1 cellular context compared by ENCODE assay signal in the genomic region with DNA sequence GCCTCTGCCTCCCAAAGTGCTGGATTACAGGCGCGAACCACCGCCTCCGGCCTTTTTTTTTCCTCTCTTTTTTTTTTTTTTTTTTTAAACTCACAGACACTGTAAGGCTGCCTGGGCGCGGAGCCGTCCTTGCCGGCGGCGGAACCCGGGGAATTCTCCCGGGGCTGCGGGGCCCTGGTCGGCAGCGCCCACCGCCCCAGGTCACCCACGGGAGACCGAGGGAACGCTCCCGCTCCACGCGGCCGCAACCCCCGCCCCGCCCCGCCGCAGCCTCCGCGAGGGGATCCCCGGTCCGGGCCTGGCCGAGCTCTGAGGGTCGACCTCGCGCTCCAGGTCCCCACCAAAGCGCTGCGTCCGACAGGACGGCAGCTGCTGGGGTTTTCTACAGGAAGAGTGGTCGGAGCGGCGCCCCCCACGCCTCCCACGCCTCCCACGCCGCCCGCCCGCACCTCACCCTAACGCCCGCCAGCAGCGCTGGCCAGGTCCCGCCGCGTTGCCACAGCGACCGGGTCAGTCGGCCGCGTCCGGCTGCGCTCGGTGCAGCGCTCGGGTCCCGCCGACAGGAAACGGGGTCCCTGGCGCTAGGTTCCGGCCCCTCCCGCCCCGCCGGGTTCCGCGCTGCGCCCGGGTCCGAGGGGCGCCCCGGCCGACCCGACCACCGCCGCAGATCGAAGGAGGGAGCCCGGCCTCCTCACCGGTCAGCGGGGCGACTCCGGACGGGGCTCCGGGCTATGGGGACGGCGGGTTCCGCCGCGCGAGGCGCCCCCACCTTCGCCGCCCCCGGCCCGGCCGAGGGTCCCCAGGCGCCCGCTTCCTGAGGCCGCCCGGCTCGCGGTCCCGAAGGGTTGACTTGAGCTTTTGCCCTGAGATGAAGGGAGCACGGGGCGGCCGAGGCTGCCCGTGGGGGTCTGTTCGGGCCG.
A peak's percentile ranks its signal among the peaks of the same experiment; 100 is the strongest.
TF ChIP-seq lines count a peak whose summit lies in the region.

Gene CCDC57 (minus strand): TSS at position 512 of the 920 bp plus-strand sequence. CDS start 10,898 bp downstream, outside the sequence.

TF ChIP-seq in HepG2, 621 proteins besides CTCF, POLR2A, EP300 and RAD21 (continued from another document and continues in another):
- TF ChIP-seq, protein P1, sequence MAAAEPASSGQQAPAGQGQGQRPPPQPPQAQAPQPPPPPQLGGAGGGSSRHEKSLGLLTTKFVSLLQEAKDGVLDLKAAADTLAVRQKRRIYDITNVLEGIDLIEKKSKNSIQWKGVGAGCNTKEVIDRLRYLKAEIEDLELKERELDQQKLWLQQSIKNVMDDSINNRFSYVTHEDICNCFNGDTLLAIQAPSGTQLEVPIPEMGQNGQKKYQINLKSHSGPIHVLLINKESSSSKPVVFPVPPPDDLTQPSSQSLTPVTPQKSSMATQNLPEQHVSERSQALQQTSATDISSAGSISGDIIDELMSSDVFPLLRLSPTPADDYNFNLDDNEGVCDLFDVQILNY (CRISPR knock-in tag; conservative IDR thresholded peaks at IDR 0.05) = peak; percentile 58; the same call in 1 of the 2 replicates
- TF ChIP-seq PHF5A (CRISPR knock-in tag; IDR thresholded peaks at IDR 0.05; ENCODE audit: low read depth, unreplicated experiment) (peak; percentile 91), DPF2 (CRISPR knock-in tag; IDR thresholded peaks at IDR 0.05; ENCODE audit: borderline replicate concordance, low read depth) (no peak), SOX6 (IDR thresholded peaks at IDR 0.05) (no peak), SOX6 (CRISPR knock-in tag; IDR thresholded peaks at IDR 0.05) (no peak; the same call in 1 of the 2 replicates), POLR2AphosphoS2 (IDR thresholded peaks at IDR 0.05; ENCODE audit: low read depth, low read length) (no peak), ZNF556 (CRISPR knock-in tag; IDR thresholded peaks at IDR 0.05; ENCODE audit: borderline replicate concordance) (peak; percentile 66; the same call in 1 of the 2 replicates), TARDBP (CRISPR knock-in tag; IDR thresholded peaks at IDR 0.05) (peak; percentile 90), KLF6 (CRISPR knock-in tag; IDR thresholded peaks at IDR 0.05) (peak; percentile 63; the same call in 1 of the 2 replicates), ZBTB37 (CRISPR knock-in tag; IDR thresholded peaks at IDR 0.05) (no peak), NCOR1 (IDR thresholded peaks at IDR 0.05; ENCODE audit: borderline replicate concordance, low read length) (no peak), SYNCRIP (IDR thresholded peaks at IDR 0.05; ENCODE audit: insufficient read depth, low read depth, low read length) (no peak), ZNF768 (CRISPR knock-in tag; IDR thresholded peaks at IDR 0.05) (peak; percentile 77), ZBTB25 (CRISPR knock-in tag; IDR thresholded peaks at IDR 0.05) (0 out of 2 replicates have a peak, but pooled peaks have one; percentile 66), ZNF33B (CRISPR knock-in tag; IDR thresholded peaks at IDR 0.05) (peak; percentile 38), ZNF850 (CRISPR knock-in tag; conservative IDR thresholded peaks at IDR 0.05) (peak; percentile 73; the same call in 1 of the 2 replicates), JDP2 (CRISPR knock-in tag; IDR thresholded peaks at IDR 0.05; ENCODE audit: borderline replicate concordance) (no peak), KLF11 (CRISPR knock-in tag; IDR thresholded peaks at IDR 0.05) (no peak), HOXD1 (CRISPR knock-in tag; IDR thresholded peaks at IDR 0.05) (peak; percentile 70; the same call in 1 of the 2 replicates), MTA1 (CRISPR knock-in tag; IDR thresholded peaks at IDR 0.05; ENCODE audit: borderline replicate concordance) (peak; percentile 73; the same call in 1 of the 2 replicates), BRCA1 (CRISPR knock-in tag; IDR thresholded peaks at IDR 0.05) (no peak; the same call in 1 of the 2 replicates), ZNF337 (CRISPR knock-in tag; IDR thresholded peaks at IDR 0.05; ENCODE audit: borderline replicate concordance, low read depth) (no peak), ZNF749 (CRISPR knock-in tag; IDR thresholded peaks at IDR 0.05; ENCODE audit: borderline replicate concordance) (peak; percentile 92), ZEB1 (IDR thresholded peaks at IDR 0.05; ENCODE audit: insufficient replicate concordance, low read depth) (no peak), NCOA2 (CRISPR knock-in tag; IDR thresholded peaks at IDR 0.05) (peak; percentile 42; the same call in 1 of the 2 replicates), EZH2 (conservative IDR thresholded peaks at IDR 0.05; ENCODE audit: low read depth, low read length) (no peak), ZNF776 (CRISPR knock-in tag; IDR thresholded peaks at IDR 0.05) (peak; percentile 77; the same call in 1 of the 2 replicates), BCL6 (CRISPR knock-in tag; IDR thresholded peaks at IDR 0.05) (peak; percentile 29; the same call in 1 of the 2 replicates), ZNF75D (CRISPR knock-in tag; IDR thresholded peaks at IDR 0.05; ENCODE audit: borderline replicate concordance) (no peak), ZNF678 (CRISPR knock-in tag; IDR thresholded peaks at IDR 0.05) (peak; percentile 86; the same call in 1 of the 2 replicates), MED8 (CRISPR knock-in tag; IDR thresholded peaks at IDR 0.05; ENCODE audit: insufficient replicate concordance) (no peak), ZBTB21 (CRISPR knock-in tag; IDR thresholded peaks at IDR 0.05) (no peak)
- TF ChIP-seq, protein P2, sequence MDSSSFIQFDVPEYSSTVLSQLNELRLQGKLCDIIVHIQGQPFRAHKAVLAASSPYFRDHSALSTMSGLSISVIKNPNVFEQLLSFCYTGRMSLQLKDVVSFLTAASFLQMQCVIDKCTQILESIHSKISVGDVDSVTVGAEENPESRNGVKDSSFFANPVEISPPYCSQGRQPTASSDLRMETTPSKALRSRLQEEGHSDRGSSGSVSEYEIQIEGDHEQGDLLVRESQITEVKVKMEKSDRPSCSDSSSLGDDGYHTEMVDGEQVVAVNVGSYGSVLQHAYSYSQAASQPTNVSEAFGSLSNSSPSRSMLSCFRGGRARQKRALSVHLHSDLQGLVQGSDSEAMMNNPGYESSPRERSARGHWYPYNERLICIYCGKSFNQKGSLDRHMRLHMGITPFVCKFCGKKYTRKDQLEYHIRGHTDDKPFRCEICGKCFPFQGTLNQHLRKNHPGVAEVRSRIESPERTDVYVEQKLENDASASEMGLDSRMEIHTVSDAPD (CRISPR knock-in tag; IDR thresholded peaks at IDR 0.05) = peak; percentile 67; the same call in 1 of the 2 replicates
- TF ChIP-seq, protein P3, sequence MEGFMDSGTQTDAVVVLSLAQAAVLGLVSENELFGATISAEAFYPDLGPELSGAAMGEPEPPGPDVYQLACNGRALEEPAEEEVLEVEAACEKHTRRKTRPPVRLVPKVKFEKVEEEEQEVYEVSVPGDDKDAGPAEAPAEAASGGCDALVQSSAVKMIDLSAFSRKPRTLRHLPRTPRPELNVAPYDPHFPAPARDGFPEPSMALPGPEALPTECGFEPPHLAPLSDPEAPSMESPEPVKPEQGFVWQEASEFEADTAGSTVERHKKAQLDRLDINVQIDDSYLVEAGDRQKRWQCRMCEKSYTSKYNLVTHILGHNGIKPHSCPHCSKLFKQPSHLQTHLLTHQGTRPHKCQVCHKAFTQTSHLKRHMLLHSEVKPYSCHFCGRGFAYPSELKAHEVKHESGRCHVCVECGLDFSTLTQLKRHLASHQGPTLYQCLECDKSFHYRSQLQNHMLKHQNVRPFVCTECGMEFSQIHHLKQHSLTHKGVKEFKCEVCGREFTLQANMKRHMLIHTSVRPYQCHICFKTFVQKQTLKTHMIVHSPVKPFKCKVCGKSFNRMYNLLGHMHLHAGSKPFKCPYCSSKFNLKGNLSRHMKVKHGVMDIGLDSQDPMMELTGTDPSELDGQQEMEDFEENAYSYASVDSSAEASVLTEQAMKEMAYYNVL (CRISPR knock-in tag; IDR thresholded peaks at IDR 0.05; ENCODE audit: borderline replicate concordance) = no peak
- TF ChIP-seq, protein P4, sequence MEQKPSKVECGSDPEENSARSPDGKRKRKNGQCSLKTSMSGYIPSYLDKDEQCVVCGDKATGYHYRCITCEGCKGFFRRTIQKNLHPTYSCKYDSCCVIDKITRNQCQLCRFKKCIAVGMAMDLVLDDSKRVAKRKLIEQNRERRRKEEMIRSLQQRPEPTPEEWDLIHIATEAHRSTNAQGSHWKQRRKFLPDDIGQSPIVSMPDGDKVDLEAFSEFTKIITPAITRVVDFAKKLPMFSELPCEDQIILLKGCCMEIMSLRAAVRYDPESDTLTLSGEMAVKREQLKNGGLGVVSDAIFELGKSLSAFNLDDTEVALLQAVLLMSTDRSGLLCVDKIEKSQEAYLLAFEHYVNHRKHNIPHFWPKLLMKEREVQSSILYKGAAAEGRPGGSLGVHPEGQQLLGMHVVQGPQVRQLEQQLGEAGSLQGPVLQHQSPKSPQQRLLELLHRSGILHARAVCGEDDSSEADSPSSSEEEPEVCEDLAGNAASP (CRISPR knock-in tag; IDR thresholded peaks at IDR 0.05; ENCODE audit: borderline replicate concordance) = peak; percentile 68
- TF ChIP-seq, protein P5, sequence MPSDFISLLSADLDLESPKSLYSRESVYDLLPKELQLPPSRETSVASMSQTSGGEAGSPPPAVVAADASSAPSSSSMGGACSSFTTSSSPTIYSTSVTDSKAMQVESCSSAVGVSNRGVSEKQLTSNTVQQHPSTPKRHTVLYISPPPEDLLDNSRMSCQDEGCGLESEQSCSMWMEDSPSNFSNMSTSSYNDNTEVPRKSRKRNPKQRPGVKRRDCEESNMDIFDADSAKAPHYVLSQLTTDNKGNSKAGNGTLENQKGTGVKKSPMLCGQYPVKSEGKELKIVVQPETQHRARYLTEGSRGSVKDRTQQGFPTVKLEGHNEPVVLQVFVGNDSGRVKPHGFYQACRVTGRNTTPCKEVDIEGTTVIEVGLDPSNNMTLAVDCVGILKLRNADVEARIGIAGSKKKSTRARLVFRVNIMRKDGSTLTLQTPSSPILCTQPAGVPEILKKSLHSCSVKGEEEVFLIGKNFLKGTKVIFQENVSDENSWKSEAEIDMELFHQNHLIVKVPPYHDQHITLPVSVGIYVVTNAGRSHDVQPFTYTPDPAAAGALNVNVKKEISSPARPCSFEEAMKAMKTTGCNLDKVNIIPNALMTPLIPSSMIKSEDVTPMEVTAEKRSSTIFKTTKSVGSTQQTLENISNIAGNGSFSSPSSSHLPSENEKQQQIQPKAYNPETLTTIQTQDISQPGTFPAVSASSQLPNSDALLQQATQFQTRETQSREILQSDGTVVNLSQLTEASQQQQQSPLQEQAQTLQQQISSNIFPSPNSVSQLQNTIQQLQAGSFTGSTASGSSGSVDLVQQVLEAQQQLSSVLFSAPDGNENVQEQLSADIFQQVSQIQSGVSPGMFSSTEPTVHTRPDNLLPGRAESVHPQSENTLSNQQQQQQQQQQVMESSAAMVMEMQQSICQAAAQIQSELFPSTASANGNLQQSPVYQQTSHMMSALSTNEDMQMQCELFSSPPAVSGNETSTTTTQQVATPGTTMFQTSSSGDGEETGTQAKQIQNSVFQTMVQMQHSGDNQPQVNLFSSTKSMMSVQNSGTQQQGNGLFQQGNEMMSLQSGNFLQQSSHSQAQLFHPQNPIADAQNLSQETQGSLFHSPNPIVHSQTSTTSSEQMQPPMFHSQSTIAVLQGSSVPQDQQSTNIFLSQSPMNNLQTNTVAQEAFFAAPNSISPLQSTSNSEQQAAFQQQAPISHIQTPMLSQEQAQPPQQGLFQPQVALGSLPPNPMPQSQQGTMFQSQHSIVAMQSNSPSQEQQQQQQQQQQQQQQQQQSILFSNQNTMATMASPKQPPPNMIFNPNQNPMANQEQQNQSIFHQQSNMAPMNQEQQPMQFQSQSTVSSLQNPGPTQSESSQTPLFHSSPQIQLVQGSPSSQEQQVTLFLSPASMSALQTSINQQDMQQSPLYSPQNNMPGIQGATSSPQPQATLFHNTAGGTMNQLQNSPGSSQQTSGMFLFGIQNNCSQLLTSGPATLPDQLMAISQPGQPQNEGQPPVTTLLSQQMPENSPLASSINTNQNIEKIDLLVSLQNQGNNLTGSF (CRISPR knock-in tag; IDR thresholded peaks at IDR 0.05) = no peak; the same call in 1 of the 2 replicates
